In genomic region chr9:37903831-37904646, GRCh38 we compare ENCODE assay signal across 8 cellular contexts. TPM values are rescaled to one million over a fixed set of nuclear protein-coding genes. Genes with fewer than 3 reads are reported as not detected.
DNase-seq lines count a peak whose midpoint lies in the region; ATAC-seq and TF ChIP-seq lines count a peak whose summit lies in the region.

Gene SLC25A51 (minus strand): TSS chr9:37904127. CDS start chr9:37888550, 15,577 bp downstream.

- H3K9me3 ChIP-seq in left lung = no peaks in the 10 kb centered on the region

- H3K27me3 ChIP-seq in left lung = no peaks in the 10 kb centered on the region

- CTCF ChIA-PET in activated CD4-positive, alpha-beta T cell treated with anti-CD3 and anti-CD28 coated beads, Interleukin-2, amount 10 ng/mL, durations not matched to agents 7 days and 5 days (lab: Charles Lee) = interaction anchor here (0.6 to 1.3 kb wide), 4 partner anchors 10 to 184 kb away, joined by 3 to 7 read pairs (median 4); partner anchors contain the start of gene SHB

- TF ChIP-seq CTCF in CD14-positive monocyte (IDR thresholded peaks at IDR 0.05) (peak; percentile 92), left lung (IDR thresholded peaks at IDR 0.05) (peak; percentile 84 to 86)

- peaks cover 15 to 60% of the 10 kb centered on the region in 2 donors for H3K4me1 ChIP-seq in left lung

- H3K36me3 Mint-ChIP-seq in CD14-positive monocyte = peaks cover 8 to 14% of the 10 kb centered on the region in 2 donors
- peaks cover 10% of the 10 kb centered on the region for H3K36me3 Mint-ChIP-seq in activated CD4-positive, alpha-beta T cell treated with anti-CD3 and anti-CD28 coated beads, Interleukin-2, amount 10 ng/mL, durations not matched to agents 7 days and 5 days (ENCODE audit: low read depth)

- peak within 1 kb of the TSS; percentile 84 to 94 (median 91) for H3K27ac Mint-ChIP-seq in CD14-positive monocyte
- H3K27ac Mint-ChIP-seq in activated CD4-positive, alpha-beta T cell treated with anti-CD3 and anti-CD28 coated beads, Interleukin-2, amount 10 ng/mL, durations not matched to agents 7 days and 5 days = peak within 1 kb of the TSS; percentile 94

- peak; percentile 89 for DNase-seq in CD14-positive monocyte (ENCODE audit: low spot score)
- DNase-seq in NCI-H526 treated with DMSO at 0.1 percent for 48 hours (lab: John Stamatoyannopoulos, UW) = peak; percentile 88
- peak; percentile 94 for DNase-seq in activated CD4-positive, alpha-beta T cell treated with anti-CD3 and anti-CD28 coated beads, Interleukin-2, amount 10 ng/mL, durations not matched to agents 7 days and 5 days
- peak; percentile 87 for DNase-seq in dedifferentiated amniotic fluid mesenchymal stem cell (ENCODE audit: extremely low spot score)
- peak; percentile 92 to 97 for DNase-seq in left lung
- peak; percentile 97 for DNase-seq in stimulated activated CD4-positive, alpha-beta T cell treated with anti-CD3 and anti-CD28 coated beads, Interleukin-4, amount 100 ng/mL, for 1 hour

- H3K27ac ChIP-seq in left lung = peak within 1 kb of the TSS; percentile 77 to 97

- peak within 1 kb of the TSS; percentile 83 to 90 for H3K4me3 Mint-ChIP-seq in CD14-positive monocyte
- peak within 1 kb of the TSS; percentile 89 for H3K4me3 Mint-ChIP-seq in activated CD4-positive, alpha-beta T cell treated with anti-CD3 and anti-CD28 coated beads, Interleukin-2, amount 10 ng/mL, durations not matched to agents 7 days and 5 days

- peaks cover 0 to 6% of the 10 kb centered on the region in 2 donors for H3K36me3 ChIP-seq in left lung

- peaks cover 35% of the 10 kb centered on the region for H3K4me1 Mint-ChIP-seq in CD14-positive monocyte
- peaks cover 24% of the 10 kb centered on the region for H3K4me1 Mint-ChIP-seq in activated CD4-positive, alpha-beta T cell treated with anti-CD3 and anti-CD28 coated beads, Interleukin-2, amount 10 ng/mL, durations not matched to agents 7 days and 5 days

- H3K9me3 Mint-ChIP-seq in CD14-positive monocyte = no peaks in the 10 kb centered on the region
- no peaks in the 10 kb centered on the region for H3K9me3 Mint-ChIP-seq in activated CD4-positive, alpha-beta T cell treated with anti-CD3 and anti-CD28 coated beads, Interleukin-2, amount 10 ng/mL, durations not matched to agents 7 days and 5 days

- intact Hi-C loops in CD14-positive monocyte (cut with micrococcal nuclease) (loop anchor here (5.0 to 10.0 kb wide), 5 partner anchors 88 to 419 kb away; partner anchors contain the start of genes DCAF10 (in 1 of the 2), EXOSC3 (in 1 of the 2), POLR1E (in 1 of the 2) and TOMM5 (in 1 of the 2)), left lung (cut with DNase I) (no loop called here)

- POLR2A ChIA-PET in activated CD4-positive, alpha-beta T cell treated with anti-CD3 and anti-CD28 coated beads, Interleukin-2, amount 10 ng/mL, durations not matched to agents 7 days and 5 days (lab: Charles Lee) = no interaction called here

- H3K27me3 Mint-ChIP-seq in CD14-positive monocyte (ENCODE audit: low read depth in 3 of 3) = peaks cover 0 to 2% (median 2%) of the 10 kb centered on the region in 3 donors
- H3K27me3 Mint-ChIP-seq in activated CD4-positive, alpha-beta T cell treated with anti-CD3 and anti-CD28 coated beads, Interleukin-2, amount 10 ng/mL, durations not matched to agents 7 days and 5 days = peaks cover 2% of the 10 kb centered on the region

- peak within 1 kb of the TSS; percentile 75 to 99 for H3K4me3 ChIP-seq in left lung

- ATAC-seq in GM19328 (IDR thresholded peaks at IDR 0.05; ENCODE audit: unreplicated experiment) = peak; percentile 81
- peak; percentile 82 for ATAC-seq in HG03520 (IDR thresholded peaks at IDR 0.05; ENCODE audit: unreplicated experiment)
- peak; percentile 89 for ATAC-seq in left lung

RNA-seq across cellular contexts. Expression of gene SLC25A51, which starts in this region (rescaled TPM):
- polyA plus RNA-seq in CD14-positive monocyte = 1 to 10 TPM; 5.9 to 8.9 TPM
- total RNA-seq in activated CD4-positive, alpha-beta T cell treated with anti-CD3 and anti-CD28 coated beads, Interleukin-2, amount 10 ng/mL, durations not matched to agents 7 days and 5 days = 10 to 100 TPM; 30.5 to 36.8 TPM
- 10 to 100 TPM; 30.8 to 39.9 TPM for total RNA-seq in left lung

Comparison
In these comparisons a context has a peak if more than half of its experiments do, and no peak if none do; other contexts are left out.
1. Peak in every context shown above with its lines: DNase-seq, ATAC-seq, H3K4me3 ChIP-seq and H3K27ac ChIP-seq.
2. intact Hi-C loops: an anchor here in CD14-positive monocyte (5.0 to 10.0 kb wide); none called in left lung.